Comparison of ENCODE assay signal across 11 cellular contexts in the genomic region with DNA sequence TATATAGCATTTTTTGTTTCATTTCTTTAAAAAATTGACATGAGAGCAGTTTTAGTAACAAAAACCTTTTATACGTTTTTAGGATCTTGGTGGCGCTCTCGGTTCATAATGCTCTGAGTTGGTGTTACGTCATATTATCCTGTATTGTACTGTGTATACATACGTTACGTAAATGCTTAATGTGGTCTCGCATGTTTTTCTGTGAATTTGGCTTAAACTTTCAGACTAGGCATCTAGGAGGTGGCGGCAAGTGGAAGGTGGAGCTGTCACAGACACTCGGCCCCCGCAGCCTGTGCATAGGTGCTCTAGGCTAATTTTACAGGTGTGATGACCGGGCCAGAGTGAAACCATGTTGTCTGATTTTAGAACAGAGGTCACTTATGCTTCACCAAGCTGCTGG.
DNase-seq lines count a peak whose midpoint lies in the region; ATAC-seq and TF ChIP-seq lines count a peak whose summit lies in the region.
"Had no signal": no experiment of that assay in that cellular context is flagged by ENCODE, and none has a peak within 500 bp of the region (broad histone marks: within the 10 kb centered on the region; RNA-seq: fewer than 3 reads in every experiment).

No MANE protein-coding gene starts in this region.

- H3K4me1 ChIP-seq in lower lobe of right lung (peaks cover 52% of the 10 kb centered on the region), adrenal gland (replicated peaks in 1 of 2) (peaks cover 32 to 71% of the 10 kb centered on the region in 2 donors), thyroid gland (peaks cover 2 to 33% of the 10 kb centered on the region in 2 donors)

- no peak for TF ChIP-seq CTCF in CD4-positive, alpha-beta T cell (IDR thresholded peaks at IDR 0.05)
- TF ChIP-seq CTCF in SU-DHL-6 (IDR thresholded peaks at IDR 0.05; ENCODE audit: insufficient read depth, low read length, poor library complexity, severe bottlenecking) (no peak), lower lobe of right lung (IDR thresholded peaks at IDR 0.05) (no peak), adrenal gland (IDR thresholded peaks at IDR 0.05) (no peak), thyroid gland (IDR thresholded peaks at IDR 0.05) (no peak)

- H3K4me3 ChIP-seq in SU-DHL-6 (ENCODE audit: insufficient read depth, low read length, poor library complexity, severe bottlenecking) (peak overlapping the region; percentile 26), lower lobe of right lung (no peak overlapping the region), adrenal gland (no peak overlapping the region), thyroid gland (replicated peaks in 1 of 3) (no peak overlapping the region)

- no peaks in the 10 kb centered on the region for H3K27me3 Mint-ChIP-seq in CD4-positive, alpha-beta T cell
- H3K27me3 Mint-ChIP-seq in activated T-helper 17 cell treated with anti-CD3 and anti-CD28 coated beads, Interleukin-2, amount 50 U/mL, for 72 hours = no peaks in the 10 kb centered on the region

- peak; percentile 37 for ATAC-seq in CD4-positive, alpha-beta T cell (ENCODE audit: poor library complexity)
- ATAC-seq in activated T-helper 17 cell treated with anti-CD3 and anti-CD28 coated beads, Interleukin-2, amount 50 U/mL, for 72 hours (replicated peaks) = peak; percentile 4
- ATAC-seq in lower lobe of right lung = no peak
- ATAC-seq in HG03095 (IDR thresholded peaks at IDR 0.05; ENCODE audit: unreplicated experiment) = no peak
- ATAC-seq in GM18867 (IDR thresholded peaks at IDR 0.05; ENCODE audit: unreplicated experiment) = no peak

- CTCF ChIA-PET in CD4-positive, alpha-beta T cell (lab: Charles Lee) = interaction anchor here (0.6 to 4.1 kb wide), 12 partner anchors 10 to 114 kb away, joined by 3 to 29 read pairs (median 4); no protein-coding TSS in a partner anchor

- peaks cover 71% of the 10 kb centered on the region for H3F3A ChIP-seq in SU-DHL-6 (ENCODE audit: insufficient read depth)

- H2AFZ ChIP-seq in SU-DHL-6 (ENCODE audit: low read depth, low read length, severe bottlenecking) = no peak overlapping the region

- peak overlapping the region; percentile 88 for H3K4me2 ChIP-seq in SU-DHL-6 (ENCODE audit: low read depth, low read length, poor library complexity, severe bottlenecking)

- no peaks in the 10 kb centered on the region for H3K9me3 Mint-ChIP-seq in CD4-positive, alpha-beta T cell
- H3K9me3 Mint-ChIP-seq in activated T-helper 17 cell treated with anti-CD3 and anti-CD28 coated beads, Interleukin-2, amount 50 U/mL, for 72 hours = no peaks in the 10 kb centered on the region

- DNase-seq in CD4-positive, alpha-beta T cell = peak in 8 of 10 experiments; percentile 38 to 77 (median 56)
- DNase-seq in lower lobe of right lung (no peak), adrenal gland (no peak), thyroid gland (no peak)
- DNase-seq: cerebellar nuclear complex, GF-D8, NCI-H82 had no signal

- peaks cover 11% of the 10 kb centered on the region; the same call in 1 of the 2 replicates for H3K36me3 ChIP-seq in SU-DHL-6 (ENCODE audit: low read length)
- H3K36me3 ChIP-seq in lower lobe of right lung = peaks cover 7% of the 10 kb centered on the region
- H3K36me3 ChIP-seq in adrenal gland (replicated peaks in 1 of 2) = peaks cover 0 to 5% of the 10 kb centered on the region in 2 donors
- H3K36me3 ChIP-seq in thyroid gland = no peaks in the 10 kb centered on the region

- POLR2A ChIA-PET in CD4-positive, alpha-beta T cell (lab: Charles Lee) = interaction anchor here (0.6 to 5.8 kb wide), 12 partner anchors 9 to 1756 kb away, joined by 3 to 390 read pairs (median 10); no protein-coding TSS in a partner anchor

- peak overlapping the region; percentile 98 for H3K27ac Mint-ChIP-seq in CD4-positive, alpha-beta T cell
- H3K27ac Mint-ChIP-seq in activated T-helper 17 cell treated with anti-CD3 and anti-CD28 coated beads, Interleukin-2, amount 50 U/mL, for 72 hours = peak overlapping the region; percentile 98

- peaks cover 90% of the 10 kb centered on the region for H3K4me1 Mint-ChIP-seq in CD4-positive, alpha-beta T cell (ENCODE audit: low read depth)
- peaks cover 62% of the 10 kb centered on the region for H3K4me1 Mint-ChIP-seq in activated T-helper 17 cell treated with anti-CD3 and anti-CD28 coated beads, Interleukin-2, amount 50 U/mL, for 72 hours

- no peaks in the 10 kb centered on the region for H3K27me3 ChIP-seq in CD4-positive, alpha-beta T cell (ENCODE audit: control insufficient read depth, insufficient read depth, low read length)
- H3K27me3 ChIP-seq in SU-DHL-6 (ENCODE audit: low read length) (no peaks in the 10 kb centered on the region), lower lobe of right lung (ENCODE audit: low read depth) (no peaks in the 10 kb centered on the region), adrenal gland (no peaks in the 10 kb centered on the region), thyroid gland (no peaks in the 10 kb centered on the region)

- TF ChIP-seq POLR2A in adrenal gland (IDR thresholded peaks at IDR 0.05) = no peak
- TF ChIP-seq POLR2A in thyroid gland (IDR thresholded peaks at IDR 0.05) = no peak

- 83 to 92% (median 90%) methylated on average over 11 of the region's 11 CpGs for WGBS in adrenal gland, 4 donors
- 93 to 94% methylated on average over 11 of the region's 11 CpGs for WGBS in thyroid gland, 2 donors

- H4K20me1 ChIP-seq in SU-DHL-6 (ENCODE audit: low read depth, low read length) = no peaks in the 10 kb centered on the region

- H3K79me2 ChIP-seq in SU-DHL-6 (ENCODE audit: insufficient read depth, low read length) = peaks cover 95% of the 10 kb centered on the region

- no peaks in the 10 kb centered on the region for H3K9me3 ChIP-seq in CD4-positive, alpha-beta T cell (ENCODE audit: control insufficient read depth, low read length)
- no peaks in the 10 kb centered on the region for H3K9me3 ChIP-seq in SU-DHL-6 (ENCODE audit: insufficient read depth, low read length)
- no peaks in the 10 kb centered on the region for H3K9me3 ChIP-seq in lower lobe of right lung
- no peaks in the 10 kb centered on the region for H3K9me3 ChIP-seq in adrenal gland (replicated peaks in 1 of 3)
- no peaks in the 10 kb centered on the region for H3K9me3 ChIP-seq in thyroid gland

- H3K4me3 Mint-ChIP-seq in CD4-positive, alpha-beta T cell = peak overlapping the region; percentile 90
- H3K4me3 Mint-ChIP-seq in activated T-helper 17 cell treated with anti-CD3 and anti-CD28 coated beads, Interleukin-2, amount 50 U/mL, for 72 hours = peak overlapping the region; percentile 83

- no peaks in the 10 kb centered on the region for H3K9me2 ChIP-seq in SU-DHL-6 (replicated peaks; ENCODE audit: insufficient read depth, low read length)

- intact Hi-C loops in CD4-positive, alpha-beta T cell (cut with DNase I, micrococcal nuclease) = loop anchor here (1.0 to 5.0 kb wide), 4 partner anchors 11 to 114 kb away; a partner anchor contains a TSS
- intact Hi-C loops in lower lobe of right lung (cut with DNase I) = no loop called here
- intact Hi-C loops in adrenal gland (cut with DNase I) = no loop called here
- intact Hi-C loops in thyroid gland (cut with DNase I) = no loop called here

- peak overlapping the region; percentile 43; the same call in 1 of the 2 replicates for H3K9ac ChIP-seq in SU-DHL-6 (ENCODE audit: low read length)

- peak overlapping the region; percentile 98 for H3K27ac ChIP-seq in CD4-positive, alpha-beta T cell (ENCODE audit: low read depth, low read length)
- H3K27ac ChIP-seq in SU-DHL-6 (ENCODE audit: low read depth, low read length) (peak overlapping the region; percentile 98), lower lobe of right lung (peak overlapping the region; percentile 51), adrenal gland (peak overlapping the region in 1 of 5 donors; percentile 26), thyroid gland (no peak overlapping the region)

- H3K36me3 Mint-ChIP-seq in CD4-positive, alpha-beta T cell (ENCODE audit: low read depth) = peaks cover 70% of the 10 kb centered on the region
- H3K36me3 Mint-ChIP-seq in activated T-helper 17 cell treated with anti-CD3 and anti-CD28 coated beads, Interleukin-2, amount 50 U/mL, for 72 hours (ENCODE audit: low read depth) = peaks cover 88% of the 10 kb centered on the region

Comparison
In these comparisons a context has a peak if more than half of its experiments do, and no peak if none do; other contexts are left out.
1. ATAC-seq: peak in CD4-positive, alpha-beta T cell (single experiment) and activated T-helper 17 cell treated with anti-CD3 and anti-CD28 coated beads, Interleukin-2, amount 50 U/mL, for 72 hours (single experiment); none in lower lobe of right lung (0 of 2), HG03095 (single experiment) and GM18867 (single experiment).
2. DNase-seq: peak in CD4-positive, alpha-beta T cell (8 of 10); none in lower lobe of right lung (single experiment), adrenal gland (0 of 7) and thyroid gland (0 of 2).
3. H3K27ac ChIP-seq: peak in CD4-positive, alpha-beta T cell (single experiment), SU-DHL-6 (single experiment) and lower lobe of right lung (single experiment); none in thyroid gland (0 of 3).
4. intact Hi-C loops: an anchor here in CD4-positive, alpha-beta T cell (1.0 to 5.0 kb wide); none called in lower lobe of right lung, adrenal gland and thyroid gland.